In genomic region chr1:14662116-14662515, GRCh38 we compare ENCODE assay signal across 23 cellular contexts.
DNase-seq lines count a peak whose midpoint lies in the region; ATAC-seq, FAIRE-seq and TF ChIP-seq lines count a peak whose summit lies in the region.
"Had no signal": no experiment of that assay in that cellular context is flagged by ENCODE, and none has a peak within 500 bp of the region (broad histone marks: within the 10 kb centered on the region; RNA-seq: fewer than 3 reads in every experiment).

No MANE protein-coding gene starts in this region.

- no peak for FAIRE-seq in RCC 7860 (lab: Jason Lieb, UNC)
- FAIRE-seq: GM12878 had no signal

- intact Hi-C loops in heart right ventricle (cut with DNase I) = no loop called here
- intact Hi-C loops in left lung (cut with DNase I) = no loop called here
- intact Hi-C loops in upper lobe of right lung (cut with DNase I) = no loop called here

- no peaks in the 10 kb centered on the region for H3K9me3 ChIP-seq in SJCRH30 (replicated peaks)
- peaks cover 0 to 5% (median 0%) of the 10 kb centered on the region in 11 donors for H3K9me3 ChIP-seq in heart right ventricle
- no peaks in the 10 kb centered on the region for H3K9me3 ChIP-seq in left lung
- no peaks in the 10 kb centered on the region for H3K9me3 ChIP-seq in upper lobe of right lung
- H3K9me3 ChIP-seq: Caco-2, SJSA1 had no signal

- H3K27me3 ChIP-seq in SJCRH30 (peaks cover 3% of the 10 kb centered on the region), heart right ventricle (peaks cover 0 to 35% (median 13%) of the 10 kb centered on the region in 7 donors), left lung (no peaks in the 10 kb centered on the region), upper lobe of right lung (no peaks in the 10 kb centered on the region)
- H3K27me3 ChIP-seq: SJSA1 had no signal

- no peak overlapping the region for H3K4me3 ChIP-seq in SJCRH30
- no peak overlapping the region for H3K4me3 ChIP-seq in heart right ventricle
- H3K4me3 ChIP-seq in left lung = no peak overlapping the region
- no peak overlapping the region for H3K4me3 ChIP-seq in upper lobe of right lung
- H3K4me3 ChIP-seq: GM12878, SJSA1 had no signal

- peak; percentile 8 to 26 for DNase-seq in SJCRH30
- DNase-seq in heart right ventricle = peak; percentile 28 to 48
- DNase-seq in left lung = no peak
- DNase-seq in upper lobe of right lung = no peak
- DNase-seq in NCI-H226 = no peak
- DNase-seq in RCC 7860 (ENCODE audit: low spot score) = no peak
- DNase-seq in NOMO-1 treated with DMSO at 0.1 percent for 48 hours (lab: John Stamatoyannopoulos, UW; ENCODE audit: unreplicated experiment) = no peak
- DNase-seq: Caco-2; CD8-positive, alpha-beta T cell; EL; GDM1; GOT3; HCEC 1CT; IMR-90; KG1; NCI-H1048; NCI-H1417; NCI-H2029 treated with DMSO at 0.1 percent for 48 hours; NCI-H526 treated with DMSO at 0.1 percent for 48 hours had no signal

- H3K4me1 ChIP-seq in SJCRH30 = peaks cover 5% of the 10 kb centered on the region
- H3K4me1 ChIP-seq in heart right ventricle = peaks cover 0 to 7% (median 0%) of the 10 kb centered on the region in 9 donors
- H3K4me1 ChIP-seq in left lung = peaks cover 0 to 5% of the 10 kb centered on the region in 2 donors
- peaks cover 6% of the 10 kb centered on the region for H3K4me1 ChIP-seq in upper lobe of right lung
- H3K4me1 ChIP-seq: Caco-2, SJSA1 had no signal

- H3K27ac ChIP-seq in SJCRH30 (no peak overlapping the region), heart right ventricle (peak overlapping the region in 2 of 10 donors; percentile 21 to 35), left lung (no peak overlapping the region), upper lobe of right lung (no peak overlapping the region)
- H3K27ac ChIP-seq: C4-2B, SJSA1 had no signal

- TF ChIP-seq CTCF in heart right ventricle (IDR thresholded peaks at IDR 0.05) (no peak), left lung (IDR thresholded peaks at IDR 0.05) (no peak), upper lobe of right lung (IDR thresholded peaks at IDR 0.05) (no peak)

- 55 to 61% methylated on average over 9 of the region's 9 CpGs for WGBS in heart right ventricle, 2 donors

- ATAC-seq in heart right ventricle (peak; percentile 46 to 76 (median 65)), left lung (peak; percentile 37), upper lobe of right lung (peak; percentile 33)
- ATAC-seq: CD8-positive, alpha-beta T cell; GM12878; Panc1 had no signal

- no peaks in the 10 kb centered on the region for H3K36me3 ChIP-seq in SJCRH30
- no peaks in the 10 kb centered on the region for H3K36me3 ChIP-seq in heart right ventricle
- no peaks in the 10 kb centered on the region for H3K36me3 ChIP-seq in left lung
- no peaks in the 10 kb centered on the region for H3K36me3 ChIP-seq in upper lobe of right lung
- H3K36me3 ChIP-seq: SJSA1 had no signal

Comparison
In these comparisons a context has a peak if more than half of its experiments do, and no peak if none do; other contexts are left out.
1. DNase-seq: peak in SJCRH30 (2 of 2) and heart right ventricle (2 of 2); none in left lung (0 of 2), upper lobe of right lung (single experiment), NCI-H226 (single experiment), RCC 7860 (single experiment) and NOMO-1 treated with DMSO at 0.1 percent for 48 hours (single experiment).
2. Peak in every context shown above with its lines, with median percentiles within 50 percentile points of each other: ATAC-seq.